In the genomic region with DNA sequence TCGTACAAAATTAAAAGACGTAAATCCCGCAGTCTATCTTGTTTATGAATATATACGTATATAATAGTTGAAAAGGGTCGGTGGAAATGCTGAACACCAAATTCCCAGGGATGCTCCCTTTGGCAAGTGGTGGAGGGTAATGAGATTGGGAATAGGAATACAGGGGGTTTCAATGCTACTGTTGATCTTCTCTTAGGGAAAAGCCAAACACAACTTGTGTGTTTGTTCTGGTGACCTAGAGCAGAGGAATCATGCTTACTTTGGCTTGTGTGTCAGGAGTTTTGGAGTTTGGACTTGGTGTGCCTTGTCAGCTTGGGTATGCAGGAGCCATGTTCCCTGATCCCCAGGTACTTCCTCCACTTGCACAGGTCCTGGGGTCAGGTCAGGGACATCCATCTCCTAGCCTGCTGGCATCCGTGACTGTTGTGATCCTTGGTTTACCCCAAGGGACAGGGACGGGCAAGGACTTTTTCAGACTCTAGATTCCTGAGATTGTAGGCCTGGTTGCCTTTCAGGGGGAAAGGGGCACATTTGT, we compare ENCODE assay signal across 23 cellular contexts. TPM values are rescaled to one million over a fixed set of nuclear protein-coding genes. Genes with fewer than 3 reads are reported as not detected.
"Had no signal": no experiment of that assay in that cellular context is flagged by ENCODE, and none has a peak within 500 bp of the region (broad histone marks: within the 10 kb centered on the region; RNA-seq: fewer than 3 reads in every experiment).

No MANE protein-coding gene starts in this region.

- H3K9me3 ChIP-seq: MG63, SJSA1 had no signal

- H3K36me3 ChIP-seq: MG63, SJSA1 had no signal

- H3K27ac ChIP-seq: HL-60, SJSA1, SK-N-MC had no signal

- FAIRE-seq: RCC 7860 had no signal

- H3K4me1 ChIP-seq: SJSA1 had no signal

- H3K27me3 ChIP-seq: MG63 had no signal

- DNase-seq: IMR-90, Karpas-422, KG1, MG63, NCI-H1092 treated with DMSO at 0.1 percent for 48 hours, NCI-H1436, NCI-H187, NCI-H2029, NCI-H2081 treated with DMSO at 0.1 percent for 48 hours, NCI-H2171, NCI-H226, NCI-H446, NCI-H510A, NCI-H524 treated with DMSO at 0.1 percent for 48 hours, NCI-H69, NCI-H774, Right ventricle myocardium superior, RPMI8226, SIG-M5 had no signal

- H3K4me3 ChIP-seq: MG63, SJSA1, SK-N-MC had no signal

RNA-seq across cellular contexts. Expression of gene SLC10A1, which starts 4.1 kb away (rescaled TPM):
- total RNA-seq: IMR-90, Right ventricle myocardium superior, SJSA1 had no signal
